8 cellular contexts compared by ENCODE assay signal in genomic region chr5:97183100-97183929, GRCh38. TPM values are rescaled to one million over a fixed set of nuclear protein-coding genes. Genes with fewer than 3 reads are reported as not detected.
DNase-seq lines count a peak whose midpoint lies in the region; ATAC-seq and TF ChIP-seq lines count a peak whose summit lies in the region.

Gene RIOK2, minus strand, starts transcription at chr5:97183247. Its CDS starts 56 bp downstream, at chr5:97183191.

- H3K4me3 ChIP-seq in DND-41 (ENCODE audit: low read depth in 1 of 2, low read length in 2 of 2), result peak within 1 kb of the TSS; percentile 94 to 97
- peak within 1 kb of the TSS; percentile 99 for H3K4me3 ChIP-seq in GM23248

- peak; percentile 1 for TF ChIP-seq CTCF in DND-41 (IDR thresholded peaks at IDR 0.05; ENCODE audit: borderline replicate concordance, extremely low read depth, low read length, poor library complexity, severe bottlenecking)

- H3K36me3 Mint-ChIP-seq in activated T-helper 1 cell treated with anti-CD3 and anti-CD28 coated beads, Interleukin-12 subunit alpha, Interleukin-12 subunit beta, Interleukin-2, Interleukin-4 antibody, amounts not matched to agents 30 ng/mL and 10 ng/mL and 1 ng/mL, durations not matched to agents 14 hours and 24 hours and 36 hours (ENCODE audit: low read depth), result peaks cover 29% of the 10 kb centered on the region
- peaks cover 5 to 24% of the 10 kb centered on the region in 2 donors for H3K36me3 Mint-ChIP-seq in naive B cell
- H3K36me3 Mint-ChIP-seq in stimulated activated memory B cell treated with anti-CD40 and anti-IgM and Interleukin-4, amounts not matched to agents 10 μg/mL and 1 μg/mL and 100 μg/mL, for 72 hours, result peaks cover 21% of the 10 kb centered on the region

- H3K9ac ChIP-seq in DND-41 (ENCODE audit: low read depth, low read length) (peak within 1 kb of the TSS; percentile 89), GM23248 (peak within 1 kb of the TSS; percentile 98)

- in situ Hi-C loops in GM23248 (cut with MboI), result no loop called here

- no peaks in the 10 kb centered on the region for H3K9me2 ChIP-seq in GM23248 (ENCODE audit: insufficient read depth)

- peaks cover 42% of the 10 kb centered on the region for H3K4me1 Mint-ChIP-seq in activated T-helper 1 cell treated with anti-CD3 and anti-CD28 coated beads, Interleukin-12 subunit alpha, Interleukin-12 subunit beta, Interleukin-2, Interleukin-4 antibody, amounts not matched to agents 30 ng/mL and 10 ng/mL and 1 ng/mL, durations not matched to agents 14 hours and 24 hours and 36 hours (ENCODE audit: low read depth)
- H3K4me1 Mint-ChIP-seq in naive B cell, result peaks cover 37 to 42% (median 39%) of the 10 kb centered on the region in 3 donors
- peaks cover 28% of the 10 kb centered on the region for H3K4me1 Mint-ChIP-seq in stimulated activated memory B cell treated with anti-CD40 and anti-IgM and Interleukin-4, amounts not matched to agents 10 μg/mL and 1 μg/mL and 100 μg/mL, for 72 hours

- H3F3A ChIP-seq in GM23248 (ENCODE audit: insufficient read depth), result peaks cover 8% of the 10 kb centered on the region; the same call in 1 of the 2 replicates

- H3K4me1 ChIP-seq in DND-41 (ENCODE audit: insufficient read depth, low read length) (peaks cover 49% of the 10 kb centered on the region), GM23248 (ENCODE audit: insufficient read depth) (peaks cover 14% of the 10 kb centered on the region)

- peaks cover 59% of the 10 kb centered on the region for H3K79me2 ChIP-seq in DND-41 (ENCODE audit: insufficient read depth, low read length)
- H3K79me2 ChIP-seq in GM23248 (ENCODE audit: insufficient read depth), result peaks cover 44% of the 10 kb centered on the region

- peak; percentile 97 for DNase-seq in DND-41
- DNase-seq in GM23248, result peak; percentile 99
- DNase-seq in Kasumi-1 (lab: John Stamatoyannopoulos, UW), result peak; percentile 96 to 98
- peak; percentile 91 for DNase-seq in RPMI7951 (ENCODE audit: low read depth)
- peak; percentile 86 for DNase-seq in activated T-helper 1 cell treated with anti-CD3 and anti-CD28 coated beads, Interleukin-12 subunit alpha, Interleukin-12 subunit beta, Interleukin-2, Interleukin-4 antibody, amounts not matched to agents 30 ng/mL and 10 ng/mL and 1 ng/mL, durations not matched to agents 14 hours and 24 hours and 36 hours (ENCODE audit: low spot score)
- peak; percentile 95 for DNase-seq in fibroblast of gingiva (ENCODE audit: low read depth)
- DNase-seq in naive B cell, result peak; percentile 85

- no peaks in the 10 kb centered on the region for H3K9me3 ChIP-seq in DND-41 (ENCODE audit: insufficient read depth, low read length, severe bottlenecking)
- H3K9me3 ChIP-seq in GM23248 (ENCODE audit: low read depth), result no peaks in the 10 kb centered on the region

- peaks cover 7% of the 10 kb centered on the region for H3K9me3 Mint-ChIP-seq in activated T-helper 1 cell treated with anti-CD3 and anti-CD28 coated beads, Interleukin-12 subunit alpha, Interleukin-12 subunit beta, Interleukin-2, Interleukin-4 antibody, amounts not matched to agents 30 ng/mL and 10 ng/mL and 1 ng/mL, durations not matched to agents 14 hours and 24 hours and 36 hours
- H3K9me3 Mint-ChIP-seq in naive B cell, result peaks cover 0 to 2% (median 0%) of the 10 kb centered on the region in 7 donors
- H3K9me3 Mint-ChIP-seq in stimulated activated memory B cell treated with anti-CD40 and anti-IgM and Interleukin-4, amounts not matched to agents 10 μg/mL and 1 μg/mL and 100 μg/mL, for 72 hours, result peaks cover 5% of the 10 kb centered on the region

- H3K36me3 ChIP-seq in DND-41 (ENCODE audit: insufficient read depth, low read length) (peaks cover 21% of the 10 kb centered on the region), GM23248 (ENCODE audit: low read depth) (peaks cover 13% of the 10 kb centered on the region)

- peaks cover 21% of the 10 kb centered on the region; the same call in 1 of the 2 replicates for H4K20me1 ChIP-seq in DND-41 (ENCODE audit: insufficient read depth, low read length)
- H4K20me1 ChIP-seq in GM23248 (ENCODE audit: insufficient read depth), result no peaks in the 10 kb centered on the region

- WGBS in GM23248 (ENCODE audit: low coverage in 1 of 2, low lambda C conversion rate in 2 of 2, missing lambda C conversion rate in 2 of 2), 2 experiments, result 0 to 1% methylated on average over 44 of the region's 44 CpGs

- H3K4me2 ChIP-seq in DND-41 (ENCODE audit: insufficient read depth, low read length) (peak within 1 kb of the TSS; percentile 77), GM23248 (ENCODE audit: unreplicated experiment) (peak within 1 kb of the TSS; percentile 85)

- ATAC-seq in DND-41 (ENCODE audit: insufficient read depth, low read depth) (peak; percentile 87), naive B cell (ENCODE audit: low read depth in 2 of 2) (peak; percentile 89 to 91)
- ATAC-seq in stimulated activated memory B cell treated with anti-CD40 and anti-IgM and Interleukin-4, amounts not matched to agents 10 μg/mL and 1 μg/mL and 100 μg/mL, for 72 hours, result peak; percentile 96

- intact Hi-C loops in activated T-helper 1 cell treated with anti-CD3 and anti-CD28 coated beads, Interleukin-12 subunit alpha, Interleukin-12 subunit beta, Interleukin-2, Interleukin-4 antibody, amounts not matched to agents 30 ng/mL and 10 ng/mL and 1 ng/mL, durations not matched to agents 14 hours and 24 hours and 36 hours (cut with micrococcal nuclease), result loop anchor here (1.0 to 10.0 kb wide), 12 partner anchors 21 to 1744 kb away; partner anchors contain the start of genes CAST, ELL2, ERAP1 and RFESD

- H3K27ac Mint-ChIP-seq in activated T-helper 1 cell treated with anti-CD3 and anti-CD28 coated beads, Interleukin-12 subunit alpha, Interleukin-12 subunit beta, Interleukin-2, Interleukin-4 antibody, amounts not matched to agents 30 ng/mL and 10 ng/mL and 1 ng/mL, durations not matched to agents 14 hours and 24 hours and 36 hours, result peak within 1 kb of the TSS; percentile 100
- H3K27ac Mint-ChIP-seq in naive B cell, result peak within 1 kb of the TSS; percentile 97 to 99 (median 99)
- peak within 1 kb of the TSS; percentile 100 for H3K27ac Mint-ChIP-seq in stimulated activated memory B cell treated with anti-CD40 and anti-IgM and Interleukin-4, amounts not matched to agents 10 μg/mL and 1 μg/mL and 100 μg/mL, for 72 hours

- peak within 1 kb of the TSS; percentile 99 for H3K27ac ChIP-seq in DND-41 (ENCODE audit: low read length)
- peak within 1 kb of the TSS; percentile 97 for H3K27ac ChIP-seq in GM23248

- H2AFZ ChIP-seq in DND-41 (ENCODE audit: low read depth, low read length), result peak within 1 kb of the TSS; percentile 98
- peak within 1 kb of the TSS; percentile 97 for H2AFZ ChIP-seq in GM23248

- H3K4me3 Mint-ChIP-seq in activated T-helper 1 cell treated with anti-CD3 and anti-CD28 coated beads, Interleukin-12 subunit alpha, Interleukin-12 subunit beta, Interleukin-2, Interleukin-4 antibody, amounts not matched to agents 30 ng/mL and 10 ng/mL and 1 ng/mL, durations not matched to agents 14 hours and 24 hours and 36 hours, result peak within 1 kb of the TSS; percentile 91
- H3K4me3 Mint-ChIP-seq in naive B cell, result peak within 1 kb of the TSS; percentile 84 to 98 (median 94)
- peak within 1 kb of the TSS; percentile 91 for H3K4me3 Mint-ChIP-seq in stimulated activated memory B cell treated with anti-CD40 and anti-IgM and Interleukin-4, amounts not matched to agents 10 μg/mL and 1 μg/mL and 100 μg/mL, for 72 hours

- H3K27me3 Mint-ChIP-seq in activated T-helper 1 cell treated with anti-CD3 and anti-CD28 coated beads, Interleukin-12 subunit alpha, Interleukin-12 subunit beta, Interleukin-2, Interleukin-4 antibody, amounts not matched to agents 30 ng/mL and 10 ng/mL and 1 ng/mL, durations not matched to agents 14 hours and 24 hours and 36 hours (ENCODE audit: insufficient read depth), result peaks cover 9% of the 10 kb centered on the region
- no peaks in the 10 kb centered on the region for H3K27me3 Mint-ChIP-seq in naive B cell
- H3K27me3 Mint-ChIP-seq in stimulated activated memory B cell treated with anti-CD40 and anti-IgM and Interleukin-4, amounts not matched to agents 10 μg/mL and 1 μg/mL and 100 μg/mL, for 72 hours, result no peaks in the 10 kb centered on the region

- H3K27me3 ChIP-seq in DND-41 (ENCODE audit: insufficient read depth, low read length, poor library complexity) (no peaks in the 10 kb centered on the region), GM23248 (replicated peaks; ENCODE audit: insufficient read depth) (no peaks in the 10 kb centered on the region)

RNA-seq across cellular contexts. Expression of gene RIOK2, which starts in this region (rescaled TPM):
- total RNA-seq in GM23248 (2014; rRNA removed; shearing (Covaris generic)), result 23.0 and 35.5 TPM in 2 replicates
- polyA plus RNA-seq in GM23248 (2016; fragmentation: Nextera tagmentation; extraction: Ambion mirVana), result 53.8 and 55.6 TPM in 2 replicates
- 19.0 and 28.5 TPM in 2 replicates for total RNA-seq in RPMI7951 (2014; rRNA removed; shearing (Covaris generic))
- 37.2 and 47.2 TPM in 2 replicates for total RNA-seq in activated T-helper 1 cell treated with anti-CD3 and anti-CD28 coated beads, Interleukin-12 subunit alpha, Interleukin-12 subunit beta, Interleukin-2, Interleukin-4 antibody, amounts not matched to agents 30 ng/mL and 10 ng/mL and 1 ng/mL, durations not matched to agents 14 hours and 24 hours and 36 hours
- 10 to 100 TPM in 5 of 6 donors, 1 to 10 TPM in 1; 9.8 to 23.3 (median 12.6) TPM for polyA plus RNA-seq in naive B cell (ENCODE audit: low read depth in 6 of 6)

Comparison
In these comparisons a context has a peak if more than half of its experiments do, and no peak if none do; other contexts are left out.
1. Peak in every context shown above with its lines: DNase-seq, ATAC-seq, H3K4me3 ChIP-seq and H3K27ac ChIP-seq.